Comparison of ENCODE assay signal across 33 cellular contexts in the genomic region with DNA sequence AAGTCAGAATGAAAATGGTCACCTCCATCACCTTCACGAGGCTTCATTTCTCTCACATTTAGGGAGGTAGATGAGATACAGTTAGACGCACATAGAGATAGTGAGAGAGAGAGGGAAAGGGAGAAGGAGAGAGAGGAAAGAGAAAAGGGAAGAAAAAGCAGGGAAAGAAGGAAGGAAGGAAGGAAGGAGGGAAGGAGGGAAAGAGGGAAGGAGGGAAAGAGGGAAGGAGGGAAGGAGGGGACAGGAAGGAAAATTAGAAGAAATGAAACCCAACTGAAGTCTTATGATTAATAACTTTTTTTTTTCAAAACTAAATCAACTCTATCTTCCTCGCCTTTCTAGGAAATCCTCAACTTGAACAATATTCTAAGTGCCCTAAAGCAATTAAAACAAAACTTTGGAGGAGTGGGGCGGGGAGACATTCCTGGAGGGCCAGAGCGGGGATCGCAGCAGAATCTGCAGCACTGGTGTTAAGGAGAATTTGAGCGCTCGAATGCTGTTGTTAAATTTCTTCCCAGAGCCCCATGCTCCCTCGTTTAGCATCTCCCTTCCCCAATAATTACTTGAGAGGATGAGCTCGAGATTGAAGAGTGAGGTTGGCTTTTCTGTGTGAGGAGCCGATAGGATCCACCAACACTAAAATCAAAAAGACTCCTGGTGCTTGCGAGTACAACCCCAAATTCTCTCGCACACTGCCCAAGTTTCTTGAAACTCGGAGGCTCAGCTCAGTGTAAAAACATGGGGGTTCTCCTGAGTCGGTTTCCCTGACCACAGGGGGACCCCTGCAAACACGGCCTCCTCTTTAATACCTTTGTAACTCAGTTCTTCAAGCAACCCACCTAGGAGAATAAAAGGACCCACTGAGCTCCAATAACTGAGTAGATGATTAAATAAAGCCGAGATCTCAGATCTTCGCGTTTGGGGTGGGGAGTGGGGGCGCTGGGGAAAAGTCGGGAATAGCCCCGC. TPM values are rescaled to one million over a fixed set of nuclear protein-coding genes. Genes with fewer than 3 reads are reported as not detected.
DNase-seq lines count a peak whose midpoint lies in the region; ATAC-seq, FAIRE-seq and TF ChIP-seq lines count a peak whose summit lies in the region.
"Had no signal": no experiment of that assay in that cellular context is flagged by ENCODE, and none has a peak within 500 bp of the region (broad histone marks: within the 10 kb centered on the region; RNA-seq: fewer than 3 reads in every experiment).

No MANE protein-coding gene starts in this region.

- DNase-seq in H9 (no peak), astrocyte of the cerebellum (ENCODE audit: low read depth) (no peak), smooth muscle cell (lab: John Stamatoyannopoulos, UW; ENCODE audit: unreplicated experiment) (no peak), SKM-1 (lab: John Stamatoyannopoulos, UW; ENCODE audit: unreplicated experiment) (no peak), pancreas (no peak), NCI-H1048 (lab: John Stamatoyannopoulos, UW) (no peak)
- DNase-seq: activated CD4-positive, alpha-beta T cell treated with anti-CD3 and anti-CD28 coated beads, Interleukin-2, amount 50 U/mL, for 4 hours; activated naive CD4-positive, alpha-beta T cell; activated T-cell treated with anti-CD3 and anti-CD28 coated beads, Interleukin-2, amount 50 U/mL, for 72 hours; C1 segment of cervical spinal cord; DMS79; GF-D8; left lung; NCI-H1417; NCI-H2081; NCI-H2227 treated with DMSO at 0.1 percent for 48 hours; NCI-H526 treated with DMSO at 0.1 percent for 48 hours; NK-92 treated with Interleukin-12 subunit alpha and Interleukin-12 subunit beta, amount 100 ng/mL, for 24 hours; PC-9; stimulated activated CD4-positive, alpha-beta T cell treated with anti-CD3 and anti-CD28 coated beads, Interleukin-4, amount 100 ng/mL, for 4 hours had no signal

- H3K4ac ChIP-seq in H9 (ENCODE audit: low read depth, low read length), result no peak overlapping the region

- H3K14ac ChIP-seq in H9 (ENCODE audit: insufficient read depth, low read length), result no peak overlapping the region

- H3F3A ChIP-seq in smooth muscle cell (ENCODE audit: low read depth), result no peaks in the 10 kb centered on the region

- no peak overlapping the region for H3K27ac Mint-ChIP-seq in H9
- H3K27ac Mint-ChIP-seq: activated T-cell treated with anti-CD3 and anti-CD28 coated beads, Interleukin-2, amount 50 U/mL, for 72 hours had no signal

- H3K36me3 ChIP-seq in iPS-15b (ENCODE audit: control insufficient read depth, insufficient read depth, low read length) (no peaks in the 10 kb centered on the region), smooth muscle cell (ENCODE audit: low read depth) (no peaks in the 10 kb centered on the region), pancreas (no peaks in the 10 kb centered on the region)
- H3K36me3 ChIP-seq: brain microvascular endothelial cell, gastroesophageal sphincter, left lung had no signal

- no peak overlapping the region for H3K23ac ChIP-seq in H9 (ENCODE audit: insufficient read length, low read depth, low read length)

- H4K8ac ChIP-seq in H9 (replicated peaks; ENCODE audit: insufficient read length, low read depth, low read length), result no peak overlapping the region

- no peak for FAIRE-seq in pancreas (lab: Jason Lieb, UNC)
- FAIRE-seq: islet of Langerhans had no signal

- no peak overlapping the region for H2BK12ac ChIP-seq in H9 (ENCODE audit: insufficient read length, low read depth, low read length)

- peaks cover 2 to 5% of the 10 kb centered on the region in 2 experiments; a peak in 4 of 5 replicates for H3K9me3 Mint-ChIP-seq in H9

- H2BK120ac ChIP-seq in H9 (ENCODE audit: low read depth, low read length, poor library complexity, severe bottlenecking), result no peak overlapping the region

- H3K4me1 ChIP-seq in H9 (ENCODE audit: insufficient read depth, low read length) (peaks cover 5% of the 10 kb centered on the region; the same call in 1 of the 2 replicates), iPS-15b (ENCODE audit: control insufficient read depth, insufficient read depth, low read length) (peaks cover 3% of the 10 kb centered on the region), smooth muscle cell (ENCODE audit: low read depth) (peaks cover 23% of the 10 kb centered on the region), pancreas (peaks cover 0 to 4% (median 0%) of the 10 kb centered on the region in 3 donors)
- H3K4me1 ChIP-seq: Caco-2, left lung had no signal

- H3K27me3 Mint-ChIP-seq in H9 (ENCODE audit: low read depth), result peaks cover 79% of the 10 kb centered on the region

- no peak overlapping the region for H2AK5ac ChIP-seq in H9 (ENCODE audit: insufficient read length, low read length)

- H3K56ac ChIP-seq in H9 (ENCODE audit: insufficient read length, low read depth, low read length), result no peak overlapping the region

- intact Hi-C loops in pancreas (cut with DNase I), result loop anchor here in 2 of 3 donors (10.0 kb wide), 3 partner anchors 469 to 1459 kb away; no protein-coding TSS in a partner anchor

- H3K4me2 ChIP-seq in H9 (ENCODE audit: insufficient read depth, insufficient read length, low read length), result peak overlapping the region; percentile 71
- peak overlapping the region; percentile 62 for H3K4me2 ChIP-seq in smooth muscle cell
- H3K4me2 ChIP-seq: PC-9 had no signal

- no peak overlapping the region for H4K5ac ChIP-seq in H9 (ENCODE audit: insufficient read length, low read depth, low read length)

- H2AFZ ChIP-seq in H9 (ENCODE audit: low read length) (no peak overlapping the region), smooth muscle cell (ENCODE audit: low read depth) (no peak overlapping the region)
- H2AFZ ChIP-seq: GM23248, PC-9 had no signal

- H3K27me3 ChIP-seq in H9 (ENCODE audit: insufficient read depth, low read length) (peaks cover 63% of the 10 kb centered on the region), iPS-15b (ENCODE audit: control insufficient read depth, insufficient read depth, low read length) (peaks cover 73% of the 10 kb centered on the region), smooth muscle cell (ENCODE audit: low read depth) (peaks cover 78% of the 10 kb centered on the region), pancreas (peaks cover 5 to 51% (median 9%) of the 10 kb centered on the region in 4 donors)

- H4K91ac ChIP-seq in H9 (ENCODE audit: insufficient read length, low read depth, low read length), result no peak overlapping the region

- H3K23me2 ChIP-seq in H9 (ENCODE audit: insufficient read length, low read depth, low read length, poor library complexity, severe bottlenecking), result peaks cover 4% of the 10 kb centered on the region

- H2BK15ac ChIP-seq in H9 (ENCODE audit: low read depth, low read length), result no peak overlapping the region

- no peak overlapping the region for H2BK5ac ChIP-seq in H9 (ENCODE audit: insufficient read length, low read length)

- H3K9me3 ChIP-seq in H9 (ENCODE audit: control insufficient read depth, low read depth, low read length) (no peaks in the 10 kb centered on the region), iPS-15b (ENCODE audit: control insufficient read depth, insufficient read depth, low read length) (no peaks in the 10 kb centered on the region), smooth muscle cell (replicated peaks; ENCODE audit: low read depth) (no peaks in the 10 kb centered on the region), pancreas (no peaks in the 10 kb centered on the region)
- H3K9me3 ChIP-seq: Caco-2, gastroesophageal sphincter, left lung had no signal

- no peaks in the 10 kb centered on the region for H3K36me3 Mint-ChIP-seq in H9 (ENCODE audit: insufficient read depth in 1 of 3, low read depth in 3 of 3)

- H3K4me3 Mint-ChIP-seq in H9, result peak overlapping the region in 1 of 2 experiments; percentile 80; a peak in 4 of 5 replicates
- H3K4me3 Mint-ChIP-seq: activated T-cell treated with anti-CD3 and anti-CD28 coated beads, Interleukin-2, amount 50 U/mL, for 72 hours had no signal

- no peak for ATAC-seq in pancreas
- ATAC-seq: activated T-cell treated with anti-CD3 and anti-CD28 coated beads, Interleukin-2, amount 50 U/mL, for 72 hours; gastroesophageal sphincter; sciatic nerve had no signal

- H3K27ac ChIP-seq in H9 (ENCODE audit: insufficient read length, low read depth, low read length), result no peak overlapping the region
- H3K27ac ChIP-seq in smooth muscle cell (ENCODE audit: low read depth), result no peak overlapping the region
- no peak overlapping the region for H3K27ac ChIP-seq in pancreas
- H3K27ac ChIP-seq: brain microvascular endothelial cell, gastroesophageal sphincter, GM23248, HL-60, left lung, PC-9, SK-N-MC had no signal

- H3K4me3 ChIP-seq in astrocyte of the cerebellum (ENCODE audit: low read depth, low read length) (peak overlapping the region; percentile 30), iPS-15b (ENCODE audit: low read depth, low read length) (peak overlapping the region; percentile 30), smooth muscle cell (no peak overlapping the region), pancreas (no peak overlapping the region)
- H3K4me3 ChIP-seq: gastroesophageal sphincter, left lung, PC-9 had no signal

- H4K20me1 ChIP-seq in H9 (ENCODE audit: control insufficient read depth, insufficient read depth, insufficient read length), result no peaks in the 10 kb centered on the region
- H4K20me1 ChIP-seq in smooth muscle cell (ENCODE audit: low read depth), result no peaks in the 10 kb centered on the region

- H3K4me1 Mint-ChIP-seq in H9, result peaks cover 16 to 48% of the 10 kb centered on the region in 2 experiments

- TF ChIP-seq CTCF in H9 (conservative IDR thresholded peaks at IDR 0.05) (no peak), astrocyte of the cerebellum (IDR thresholded peaks at IDR 0.05; ENCODE audit: low read depth, low read length, missing control alignments) (no peak), smooth muscle cell (IDR thresholded peaks at IDR 0.05; ENCODE audit: borderline replicate concordance, insufficient read depth, poor library complexity, severe bottlenecking) (no peak), pancreas (IDR thresholded peaks at IDR 0.05) (no peak)

- no peaks in the 10 kb centered on the region for H3K79me2 ChIP-seq in H9 (ENCODE audit: insufficient read depth, low read length)
- H3K79me2 ChIP-seq in smooth muscle cell (ENCODE audit: low read depth), result no peaks in the 10 kb centered on the region

- WGBS in H9 (ENCODE audit: extremely low coverage, insufficient read length, low lambda C conversion rate), result no CpG with 5 or more reads among the region's 22 CpGs
- WGBS in smooth muscle cell (ENCODE audit: low lambda C conversion rate), result 5% methylated on average over 22 of the region's 22 CpGs
- WGBS in pancreas, 2 donors, result 8% methylated on average over 22 of the region's 22 CpGs

- H3T11ph ChIP-seq in H9 (ENCODE audit: low read length), result no peak overlapping the region

- H3K9ac ChIP-seq in H9 (ENCODE audit: extremely low read depth, insufficient read length, low read length) (no peak overlapping the region), iPS-15b (ENCODE audit: low read depth, low read length) (no peak overlapping the region), smooth muscle cell (ENCODE audit: low read depth) (no peak overlapping the region)
- H3K9ac ChIP-seq: GM23248 had no signal

- in situ Hi-C loops in astrocyte of the cerebellum (cut with HindIII; ENCODE audit: low sequenced_read_pairs), result loop anchor here (5.0 kb wide), 1 partner anchor 786 kb away; no protein-coding TSS in a partner anchor

- H2BK20ac ChIP-seq in H9 (ENCODE audit: low read depth, low read length, poor library complexity, severe bottlenecking), result no peak overlapping the region

- no peak overlapping the region for H3K18ac ChIP-seq in H9 (ENCODE audit: insufficient read length, low read depth, low read length)

- no peaks in the 10 kb centered on the region for H3K79me1 ChIP-seq in H9 (ENCODE audit: insufficient read depth, low read depth, low read length, poor library complexity, severe bottlenecking)

RNA-seq across cellular contexts. Expression of gene FOXG1, which starts 10.4 kb away (rescaled TPM):
- total RNA-seq in H9 (2021), result 0.07 and 0.11 TPM in 2 replicates
- not detected in 2 replicates for total RNA-seq in smooth muscle cell
- polyA plus RNA-seq in smooth muscle cell, result not detected in 2 replicates
- total RNA-seq in pancreas, result not detected
- polyA plus RNA-seq in pancreas, result not detected
- total RNA-seq: activated T-cell treated with anti-CD3 and anti-CD28 coated beads, Interleukin-2, amount 50 U/mL, for 72 hours; Caco-2; chondrocyte; GM23248; left lung; PC-9; subcutaneous adipose tissue; T-helper 1 cell treated with Interleukin-12 subunit alpha and Interleukin-12 subunit beta and Interleukin-4 antibody, amounts not matched to agents 30 ng/mL and 1 ng/mL, for 36 hours had no signal
- polyA plus RNA-seq: adipose tissue, GM23248 had no signal

Comparison
In these comparisons a context has a peak if more than half of its experiments do, and no peak if none do; other contexts are left out.
1. H3K4me3 ChIP-seq: peak in astrocyte of the cerebellum (single experiment) and iPS-15b (single experiment); none in smooth muscle cell (single experiment) and pancreas (0 of 4).